8 cellular contexts compared by ENCODE assay signal in the genomic region with DNA sequence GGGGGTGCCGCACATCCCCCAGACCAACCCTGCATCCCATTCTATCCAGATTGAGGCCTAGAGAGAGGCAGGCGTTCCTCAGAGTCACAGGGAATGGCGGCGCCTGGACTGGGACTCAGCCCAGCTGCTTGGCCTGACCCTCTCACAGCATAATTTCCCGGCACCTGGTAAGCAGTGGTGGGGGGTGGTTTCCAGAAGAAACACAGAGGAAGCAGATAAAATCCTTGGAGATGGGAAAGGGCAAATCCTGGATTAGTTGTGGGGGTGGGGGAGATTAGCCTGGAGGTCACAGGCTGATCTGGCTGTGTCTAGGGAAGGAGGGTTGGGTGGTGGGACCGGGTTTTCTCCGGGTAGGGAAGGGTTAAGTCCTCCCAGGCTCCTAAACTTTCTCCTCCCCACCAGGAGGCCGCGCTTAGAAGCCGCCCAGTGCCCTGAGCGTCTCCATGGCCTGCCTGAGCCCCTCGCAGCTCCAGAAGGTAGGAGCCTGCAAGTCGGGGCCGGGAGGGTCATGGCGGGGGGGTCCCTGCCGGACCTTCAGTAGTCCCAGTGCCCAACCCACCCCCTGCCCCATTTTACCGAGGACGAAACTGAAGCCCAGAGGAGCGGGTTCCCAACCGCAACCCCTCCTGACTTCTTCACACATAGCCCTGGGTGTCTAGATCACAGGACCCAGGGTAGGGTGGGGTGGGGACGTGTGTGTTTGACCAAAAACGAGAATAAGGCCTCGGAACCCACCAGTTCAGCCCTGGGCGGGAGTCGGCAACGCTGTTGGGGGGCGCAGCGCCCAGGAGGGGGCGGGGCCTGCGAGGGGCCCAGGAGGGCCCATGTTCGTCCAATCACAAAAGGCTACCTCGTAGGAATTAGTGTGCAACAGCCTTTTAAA. TPM values are rescaled to one million over a fixed set of nuclear protein-coding genes. Genes with fewer than 3 reads are reported as not detected.
DNase-seq lines count a peak whose midpoint lies in the region; ATAC-seq lines count a peak whose summit lies in the region.

No MANE protein-coding gene starts in this region.

- H3K36me3 Mint-ChIP-seq in natural killer cell treated with Interleukin-12 subunit alpha and Interleukin-12 subunit beta and Interleukin-15 and Interleukin-18, amount 100 ng/mL, for 72 hours: no peaks in the 10 kb centered on the region
- peaks cover 11% of the 10 kb centered on the region for H3K36me3 Mint-ChIP-seq in activated CD4-positive, alpha-beta memory T cell treated with anti-CD3 and anti-CD28 coated beads, Interleukin-2, amount 10 ng/mL, durations not matched to agents 7 days and 5 days (ENCODE audit: low read depth)

- peak; percentile 75 to 77 for ATAC-seq in natural killer cell treated with Interleukin-12 subunit alpha and Interleukin-12 subunit beta and Interleukin-15 and Interleukin-18, amount 100 ng/mL, for 72 hours
- ATAC-seq in GM21447 (IDR thresholded peaks at IDR 0.05; ENCODE audit: unreplicated experiment): no peak
- no peak for ATAC-seq in HG03439 (IDR thresholded peaks at IDR 0.05; ENCODE audit: unreplicated experiment)

- POLR2A ChIA-PET in activated CD4-positive, alpha-beta memory T cell treated with anti-CD3 and anti-CD28 coated beads, Interleukin-2, amount 10 ng/mL, durations not matched to agents 7 days and 5 days (lab: Charles Lee): no interaction called here

- CTCF ChIA-PET in activated CD4-positive, alpha-beta memory T cell treated with anti-CD3 and anti-CD28 coated beads, Interleukin-2, amount 10 ng/mL, durations not matched to agents 7 days and 5 days (lab: Charles Lee): interaction anchor here (0.6 to 10.2 kb wide), 3 partner anchors 50 to 104 kb away, joined by 3 to 123 read pairs (median 3); a partner anchor contains a TSS

- H3K9me3 Mint-ChIP-seq in natural killer cell treated with Interleukin-12 subunit alpha and Interleukin-12 subunit beta and Interleukin-15 and Interleukin-18, amount 100 ng/mL, for 72 hours: no peaks in the 10 kb centered on the region
- no peaks in the 10 kb centered on the region for H3K9me3 Mint-ChIP-seq in activated CD4-positive, alpha-beta memory T cell treated with anti-CD3 and anti-CD28 coated beads, Interleukin-2, amount 10 ng/mL, durations not matched to agents 7 days and 5 days

- peaks cover 0 to 15% of the 10 kb centered on the region in 2 donors for H3K4me1 Mint-ChIP-seq in natural killer cell treated with Interleukin-12 subunit alpha and Interleukin-12 subunit beta and Interleukin-15 and Interleukin-18, amount 100 ng/mL, for 72 hours (ENCODE audit: low read depth in 2 of 2)
- H3K4me1 Mint-ChIP-seq in activated CD4-positive, alpha-beta memory T cell treated with anti-CD3 and anti-CD28 coated beads, Interleukin-2, amount 10 ng/mL, durations not matched to agents 7 days and 5 days: peaks cover 8% of the 10 kb centered on the region

- peak; percentile 79 for DNase-seq in AG08396 (ENCODE audit: low spot score)
- peak; percentile 15 for DNase-seq in RPMI7951 (ENCODE audit: low read depth)
- DNase-seq in fibroblast of gingiva (ENCODE audit: low read depth): peak; percentile 39
- DNase-seq in natural killer cell treated with Interleukin-12 subunit alpha and Interleukin-12 subunit beta and Interleukin-15 and Interleukin-18, amount 100 ng/mL, for 72 hours (ENCODE audit: low spot score): no peak
- no peak for DNase-seq in activated CD4-positive, alpha-beta memory T cell treated with anti-CD3 and anti-CD28 coated beads, Interleukin-2, amount 10 ng/mL, durations not matched to agents 7 days and 5 days
- DNase-seq in T-helper 1 cell: no peak

- no peaks in the 10 kb centered on the region for H3K27me3 Mint-ChIP-seq in natural killer cell treated with Interleukin-12 subunit alpha and Interleukin-12 subunit beta and Interleukin-15 and Interleukin-18, amount 100 ng/mL, for 72 hours
- peaks cover 5% of the 10 kb centered on the region for H3K27me3 Mint-ChIP-seq in activated CD4-positive, alpha-beta memory T cell treated with anti-CD3 and anti-CD28 coated beads, Interleukin-2, amount 10 ng/mL, durations not matched to agents 7 days and 5 days

- H3K4me3 Mint-ChIP-seq in natural killer cell treated with Interleukin-12 subunit alpha and Interleukin-12 subunit beta and Interleukin-15 and Interleukin-18, amount 100 ng/mL, for 72 hours: peak overlapping the region; percentile 48
- no peak overlapping the region for H3K4me3 Mint-ChIP-seq in activated CD4-positive, alpha-beta memory T cell treated with anti-CD3 and anti-CD28 coated beads, Interleukin-2, amount 10 ng/mL, durations not matched to agents 7 days and 5 days

- H3K27ac Mint-ChIP-seq in natural killer cell treated with Interleukin-12 subunit alpha and Interleukin-12 subunit beta and Interleukin-15 and Interleukin-18, amount 100 ng/mL, for 72 hours: peak overlapping the region; percentile 21 to 77
- no peak overlapping the region for H3K27ac Mint-ChIP-seq in activated CD4-positive, alpha-beta memory T cell treated with anti-CD3 and anti-CD28 coated beads, Interleukin-2, amount 10 ng/mL, durations not matched to agents 7 days and 5 days

RNA-seq across cellular contexts. Expression of a gene that starts 1.3 kb away (rescaled TPM):
- 1.7 and 1.8 TPM in 2 replicates for total RNA-seq in RPMI7951 (2014; rRNA removed; shearing (Covaris generic))
- 1 to 10 TPM in 1 of 2 donors, under 1 TPM in 1; 0.24 to 1.1 TPM for total RNA-seq in natural killer cell treated with Interleukin-12 subunit alpha and Interleukin-12 subunit beta and Interleukin-15 and Interleukin-18, amount 100 ng/mL, for 72 hours
- 1 to 10 TPM; 1.1 to 1.4 TPM for total RNA-seq in activated CD4-positive, alpha-beta memory T cell treated with anti-CD3 and anti-CD28 coated beads, Interleukin-2, amount 10 ng/mL, durations not matched to agents 7 days and 5 days

RNA-seq across cellular contexts. Expression of a gene that starts 25.3 kb away (rescaled TPM):
- total RNA-seq in RPMI7951 (2014; rRNA removed; shearing (Covaris generic)): 16.1 and 16.2 TPM in 2 replicates
- total RNA-seq in natural killer cell treated with Interleukin-12 subunit alpha and Interleukin-12 subunit beta and Interleukin-15 and Interleukin-18, amount 100 ng/mL, for 72 hours: 10 to 100 TPM in 1 of 2 donors, 1 to 10 TPM in 1; 8.7 to 11.5 TPM
- 1 to 10 TPM; 7.0 TPM for total RNA-seq in activated CD4-positive, alpha-beta memory T cell treated with anti-CD3 and anti-CD28 coated beads, Interleukin-2, amount 10 ng/mL, durations not matched to agents 7 days and 5 days

RNA-seq across cellular contexts. Expression of a gene that starts 25.4 kb away (rescaled TPM):
- total RNA-seq in RPMI7951 (2014; rRNA removed; shearing (Covaris generic)): 28.9 and 33.4 TPM in 2 replicates
- total RNA-seq in natural killer cell treated with Interleukin-12 subunit alpha and Interleukin-12 subunit beta and Interleukin-15 and Interleukin-18, amount 100 ng/mL, for 72 hours: 100 to 1,000 TPM; 103 to 143 TPM
- 10 to 100 TPM; 65.8 to 73.6 TPM for total RNA-seq in activated CD4-positive, alpha-beta memory T cell treated with anti-CD3 and anti-CD28 coated beads, Interleukin-2, amount 10 ng/mL, durations not matched to agents 7 days and 5 days

RNA-seq across cellular contexts. Expression of a gene that starts 40.2 kb away (rescaled TPM):
- 13.9 and 14.1 TPM in 2 replicates for total RNA-seq in RPMI7951 (2014; rRNA removed; shearing (Covaris generic))
- 10 to 100 TPM; 25.6 to 28.2 TPM for total RNA-seq in natural killer cell treated with Interleukin-12 subunit alpha and Interleukin-12 subunit beta and Interleukin-15 and Interleukin-18, amount 100 ng/mL, for 72 hours
- 10 to 100 TPM; 37.1 to 38.1 TPM for total RNA-seq in activated CD4-positive, alpha-beta memory T cell treated with anti-CD3 and anti-CD28 coated beads, Interleukin-2, amount 10 ng/mL, durations not matched to agents 7 days and 5 days

RNA-seq across cellular contexts. Expression of a gene that starts 40.4 kb away (rescaled TPM):
- total RNA-seq in RPMI7951 (2014; rRNA removed; shearing (Covaris generic)): 8.0 and 9.6 TPM in 2 replicates
- 10 to 100 TPM in 1 of 2 donors, 1 to 10 TPM in 1; 6.7 to 19.9 TPM for total RNA-seq in natural killer cell treated with Interleukin-12 subunit alpha and Interleukin-12 subunit beta and Interleukin-15 and Interleukin-18, amount 100 ng/mL, for 72 hours
- 10 to 100 TPM; 12.7 to 14.8 TPM for total RNA-seq in activated CD4-positive, alpha-beta memory T cell treated with anti-CD3 and anti-CD28 coated beads, Interleukin-2, amount 10 ng/mL, durations not matched to agents 7 days and 5 days

Comparison
In these comparisons a context has a peak if more than half of its experiments do, and no peak if none do; other contexts are left out.
1. DNase-seq: peak in AG08396 (single experiment), RPMI7951 (single experiment) and fibroblast of gingiva (single experiment); none in natural killer cell treated with Interleukin-12 subunit alpha and Interleukin-12 subunit beta and Interleukin-15 and Interleukin-18, amount 100 ng/mL, for 72 hours (single experiment), activated CD4-positive, alpha-beta memory T cell treated with anti-CD3 and anti-CD28 coated beads, Interleukin-2, amount 10 ng/mL, durations not matched to agents 7 days and 5 days (single experiment) and T-helper 1 cell (0 of 5).
2. ATAC-seq: peak in natural killer cell treated with Interleukin-12 subunit alpha and Interleukin-12 subunit beta and Interleukin-15 and Interleukin-18, amount 100 ng/mL, for 72 hours (2 of 2); none in GM21447 (single experiment) and HG03439 (single experiment).